ENCODE assay signal across 2 cellular contexts in the genomic region with DNA sequence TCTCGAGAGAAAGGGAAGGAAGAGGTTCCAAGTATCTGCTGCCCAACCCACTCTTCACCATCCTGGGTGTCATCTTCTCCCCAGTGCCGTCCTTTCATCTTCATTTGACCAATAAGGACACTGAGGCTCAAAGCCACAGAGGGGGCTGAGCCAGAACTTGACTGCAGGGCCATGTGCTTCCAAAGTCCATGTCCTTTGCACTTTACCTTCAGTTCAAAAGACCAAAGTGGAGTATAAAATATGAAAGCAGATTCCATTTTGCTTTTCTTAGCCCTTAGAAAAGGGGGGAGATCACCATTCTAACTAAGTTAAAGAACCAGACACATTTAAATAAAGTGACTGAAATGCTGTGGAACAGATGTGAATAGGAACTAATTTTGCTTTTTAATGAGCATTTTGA.
TF ChIP-seq lines count a peak whose summit lies in the region.

No MANE protein-coding gene starts in this region.

TF ChIP-seq in IMR-90, 13 proteins besides CTCF, POLR2A, EP300 and RAD21:
- TF ChIP-seq, protein P1, sequence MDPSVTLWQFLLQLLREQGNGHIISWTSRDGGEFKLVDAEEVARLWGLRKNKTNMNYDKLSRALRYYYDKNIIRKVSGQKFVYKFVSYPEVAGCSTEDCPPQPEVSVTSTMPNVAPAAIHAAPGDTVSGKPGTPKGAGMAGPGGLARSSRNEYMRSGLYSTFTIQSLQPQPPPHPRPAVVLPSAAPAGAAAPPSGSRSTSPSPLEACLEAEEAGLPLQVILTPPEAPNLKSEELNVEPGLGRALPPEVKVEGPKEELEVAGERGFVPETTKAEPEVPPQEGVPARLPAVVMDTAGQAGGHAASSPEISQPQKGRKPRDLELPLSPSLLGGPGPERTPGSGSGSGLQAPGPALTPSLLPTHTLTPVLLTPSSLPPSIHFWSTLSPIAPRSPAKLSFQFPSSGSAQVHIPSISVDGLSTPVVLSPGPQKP (IDR thresholded peaks at IDR 0.05; ENCODE audit: borderline replicate concordance, low read depth, low read length) = no peak
- TF ChIP-seq CHD1 (IDR thresholded peaks at IDR 0.05; ENCODE audit: low read depth, low read length) (no peak), MAFK (IDR thresholded peaks at IDR 0.05; ENCODE audit: low read depth, low read length) (no peak), FOS (IDR thresholded peaks at IDR 0.05; ENCODE audit: low read depth, low read length) (no peak)

TF ChIP-seq in neural cell, 6 proteins besides CTCF, POLR2A, EP300 and RAD21:
- TF ChIP-seq SMC3 (conservative IDR thresholded peaks at IDR 0.05; ENCODE audit: poor library complexity) (no peak), TAF1 (IDR thresholded peaks at IDR 0.05; ENCODE audit: low read depth) (no peak), MXI1 (conservative IDR thresholded peaks at IDR 0.05; ENCODE audit: poor library complexity, severe bottlenecking) (no peak), EZH2 (IDR thresholded peaks at IDR 0.05; ENCODE audit: borderline replicate concordance, insufficient read depth, low read length, poor library complexity, severe bottlenecking) (no peak), POLR2AphosphoS5 (IDR thresholded peaks at IDR 0.05) (no peak)
- TF ChIP-seq, protein P2, sequence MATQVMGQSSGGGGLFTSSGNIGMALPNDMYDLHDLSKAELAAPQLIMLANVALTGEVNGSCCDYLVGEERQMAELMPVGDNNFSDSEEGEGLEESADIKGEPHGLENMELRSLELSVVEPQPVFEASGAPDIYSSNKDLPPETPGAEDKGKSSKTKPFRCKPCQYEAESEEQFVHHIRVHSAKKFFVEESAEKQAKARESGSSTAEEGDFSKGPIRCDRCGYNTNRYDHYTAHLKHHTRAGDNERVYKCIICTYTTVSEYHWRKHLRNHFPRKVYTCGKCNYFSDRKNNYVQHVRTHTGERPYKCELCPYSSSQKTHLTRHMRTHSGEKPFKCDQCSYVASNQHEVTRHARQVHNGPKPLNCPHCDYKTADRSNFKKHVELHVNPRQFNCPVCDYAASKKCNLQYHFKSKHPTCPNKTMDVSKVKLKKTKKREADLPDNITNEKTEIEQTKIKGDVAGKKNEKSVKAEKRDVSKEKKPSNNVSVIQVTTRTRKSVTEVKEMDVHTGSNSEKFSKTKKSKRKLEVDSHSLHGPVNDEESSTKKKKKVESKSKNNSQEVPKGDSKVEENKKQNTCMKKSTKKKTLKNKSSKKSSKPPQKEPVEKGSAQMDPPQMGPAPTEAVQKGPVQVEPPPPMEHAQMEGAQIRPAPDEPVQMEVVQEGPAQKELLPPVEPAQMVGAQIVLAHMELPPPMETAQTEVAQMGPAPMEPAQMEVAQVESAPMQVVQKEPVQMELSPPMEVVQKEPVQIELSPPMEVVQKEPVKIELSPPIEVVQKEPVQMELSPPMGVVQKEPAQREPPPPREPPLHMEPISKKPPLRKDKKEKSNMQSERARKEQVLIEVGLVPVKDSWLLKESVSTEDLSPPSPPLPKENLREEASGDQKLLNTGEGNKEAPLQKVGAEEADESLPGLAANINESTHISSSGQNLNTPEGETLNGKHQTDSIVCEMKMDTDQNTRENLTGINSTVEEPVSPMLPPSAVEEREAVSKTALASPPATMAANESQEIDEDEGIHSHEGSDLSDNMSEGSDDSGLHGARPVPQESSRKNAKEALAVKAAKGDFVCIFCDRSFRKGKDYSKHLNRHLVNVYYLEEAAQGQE (IDR thresholded peaks at IDR 0.05; ENCODE audit: borderline replicate concordance) = no peak
TF ChIP-seq in neural cell: peak in this region for 0.
